ENCODE assay signal across 13 cellular contexts in the genomic region with DNA sequence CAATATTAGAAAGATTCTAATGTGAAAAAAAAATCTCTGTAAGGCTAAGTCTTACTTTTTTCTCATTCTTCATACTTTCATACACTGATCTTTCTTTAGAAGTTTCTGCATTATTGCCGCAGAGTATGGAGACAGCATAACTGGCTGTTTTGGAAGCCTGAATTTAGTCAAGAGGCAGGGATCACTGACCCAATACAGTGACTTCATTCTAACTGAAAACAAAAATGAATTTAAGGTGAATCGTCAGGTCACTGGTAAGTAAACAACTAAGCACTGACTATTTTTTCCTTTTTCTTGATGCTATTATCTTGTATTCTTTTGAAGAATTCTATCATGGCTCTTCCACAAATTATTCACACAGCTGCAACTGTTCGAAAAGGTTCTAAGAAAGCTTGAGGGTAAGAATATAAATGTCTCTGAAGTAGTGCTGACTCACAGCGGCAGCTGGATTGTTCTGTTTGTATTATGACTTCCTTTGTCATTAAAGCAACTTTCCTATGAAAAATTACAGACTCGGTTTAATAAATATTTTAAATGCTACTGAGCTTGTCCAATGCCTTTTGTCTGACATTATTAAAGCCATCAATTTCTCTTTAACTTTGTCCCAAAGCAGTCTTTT.
DNase-seq lines count a peak whose midpoint lies in the region; ATAC-seq, FAIRE-seq and TF ChIP-seq lines count a peak whose summit lies in the region.
"Had no signal": no experiment of that assay in that cellular context is flagged by ENCODE, and none has a peak within 500 bp of the region (broad histone marks: within the 10 kb centered on the region; RNA-seq: fewer than 3 reads in every experiment).

No MANE protein-coding gene starts in this region.

- no peak for FAIRE-seq in GM12878 (lab: Jason Lieb, UNC)

- H3K27me3 ChIP-seq in HUES64 (ENCODE audit: insufficient read depth, low read length) (no peaks in the 10 kb centered on the region), GM12878 (replicated peaks in 1 of 2; ENCODE audit: control insufficient read depth in 2 of 2, insufficient read depth in 2 of 2, low read length in 1 of 2) (no peaks in the 10 kb centered on the region), mesenchymal stem cell (ENCODE audit: control insufficient read depth in 1 of 2, insufficient read depth in 1 of 2, low read length in 2 of 2) (no peaks in the 10 kb centered on the region), stomach (no peaks in the 10 kb centered on the region)
- H3K27me3 ChIP-seq in CD8-positive, alpha-beta T cell (ENCODE audit: insufficient read depth, low read length) = no peaks in the 10 kb centered on the region
- H3K27me3 ChIP-seq: upper lobe of left lung had no signal

- H2AK5ac ChIP-seq in mesenchymal stem cell (ENCODE audit: low read length, severe bottlenecking) = no peak overlapping the region

- no peak overlapping the region for H2BK15ac ChIP-seq in mesenchymal stem cell (ENCODE audit: low read depth, poor library complexity, severe bottlenecking)

- H3K79me1 ChIP-seq in mesenchymal stem cell (replicated peaks; ENCODE audit: low read length, poor library complexity, severe bottlenecking) = no peaks in the 10 kb centered on the region

- no peaks in the 10 kb centered on the region for H3K4me1 Mint-ChIP-seq in CD8-positive, alpha-beta T cell (ENCODE audit: low read depth)
- peaks cover 9% of the 10 kb centered on the region for H3K4me1 Mint-ChIP-seq in mesothelial cell of epicardium
- H3K4me1 Mint-ChIP-seq: activated naive CD8-positive, alpha-beta T cell treated with anti-CD3 and anti-CD28 coated beads, Interleukin-2, amount 10 ng/mL, durations not matched to agents 7 days and 5 days had no signal

- no peak overlapping the region for H3K4me3 Mint-ChIP-seq in CD8-positive, alpha-beta T cell
- H3K4me3 Mint-ChIP-seq in mesothelial cell of epicardium = no peak overlapping the region
- H3K4me3 Mint-ChIP-seq: activated naive CD8-positive, alpha-beta T cell treated with anti-CD3 and anti-CD28 coated beads, Interleukin-2, amount 10 ng/mL, durations not matched to agents 7 days and 5 days had no signal

- POLR2A ChIA-PET in GM12878 (lab: Charles Lee) = no interaction called here
- POLR2A ChIA-PET in CD8-positive, alpha-beta T cell (lab: Charles Lee) = no interaction called here

- no peak overlapping the region for H3K27ac Mint-ChIP-seq in CD8-positive, alpha-beta T cell
- no peak overlapping the region for H3K27ac Mint-ChIP-seq in mesothelial cell of epicardium
- H3K27ac Mint-ChIP-seq: activated naive CD8-positive, alpha-beta T cell treated with anti-CD3 and anti-CD28 coated beads, Interleukin-2, amount 10 ng/mL, durations not matched to agents 7 days and 5 days had no signal

- H2BK5ac ChIP-seq in mesenchymal stem cell (ENCODE audit: low read depth, low read length, poor library complexity, severe bottlenecking) = no peak overlapping the region

- TF ChIP-seq EP300 in GM12878 (IDR thresholded peaks at IDR 0.05; ENCODE audit: borderline replicate concordance in 1 of 2, control insufficient read depth in 1 of 2, low read depth in 2 of 2, low read length in 2 of 2) = 0 out of 4 replicates have a peak, but pooled peaks of 1 of the 2 experiments have one; percentile 6
- TF ChIP-seq EP300 in stomach (IDR thresholded peaks at IDR 0.05) = no peak

- H2BK120ac ChIP-seq in mesenchymal stem cell (ENCODE audit: low read depth, low read length) = no peak overlapping the region

- no peak overlapping the region for H3K14ac ChIP-seq in mesenchymal stem cell (ENCODE audit: low read length in 2 of 2)

- RAD21 ChIA-PET in GM12878 (lab: Charles Lee; ENCODE audit: unreplicated experiment) = interaction anchor here (0.6 to 1.0 kb wide), 3 partner anchors 105 to 175 kb away, joined by 3 read pairs; no protein-coding TSS in a partner anchor

- SMC1A ChIA-PET in GM12878 (lab: Charles Lee; ENCODE audit: uncharacterized antibody, unreplicated experiment) = interaction anchor here (0.7 to 2.1 kb wide), 8 partner anchors 9 to 612 kb away, joined by 3 to 6 read pairs (median 4); no protein-coding TSS in a partner anchor

- H3K4me1 ChIP-seq in HUES64 (ENCODE audit: insufficient read depth, low read length) = peaks cover 16% of the 10 kb centered on the region
- peaks cover 6% of the 10 kb centered on the region; the same call in 1 of the 2 replicates for H3K4me1 ChIP-seq in GM12878 (ENCODE audit: control insufficient read depth, insufficient read depth, low read length)
- no peaks in the 10 kb centered on the region for H3K4me1 ChIP-seq in mesenchymal stem cell (ENCODE audit: control insufficient read depth, insufficient read depth, low read depth, low read length)
- H3K4me1 ChIP-seq in stomach = no peaks in the 10 kb centered on the region
- no peaks in the 10 kb centered on the region for H3K4me1 ChIP-seq in CD8-positive, alpha-beta T cell (ENCODE audit: insufficient read depth, low read length)
- H3K4me1 ChIP-seq: prostate gland, upper lobe of left lung had no signal

- in situ Hi-C loops in GM12878 (cut with MboI) = no loop called here

- intact Hi-C loops in GM12878 (cut with micrococcal nuclease; ENCODE audit: unreplicated experiment) = loop anchor here (10.0 kb wide), 1 partner anchor 270 kb away; no protein-coding TSS in a partner anchor
- intact Hi-C loops in stomach (cut with DNase I; ENCODE audit: low total_unique reads) = no loop called here
- intact Hi-C loops in CD8-positive, alpha-beta T cell (cut with DNase I, micrococcal nuclease) = no loop called here

- H3K36me3 ChIP-seq in HUES64 (ENCODE audit: insufficient read depth, low read length) = no peaks in the 10 kb centered on the region
- H3K36me3 ChIP-seq in GM12878 (ENCODE audit: control insufficient read depth in 2 of 2, insufficient read depth in 2 of 2, low read length in 1 of 2) = no peaks in the 10 kb centered on the region
- no peaks in the 10 kb centered on the region for H3K36me3 ChIP-seq in mesenchymal stem cell (ENCODE audit: control insufficient read depth in 1 of 2, insufficient read depth in 2 of 2, low read depth in 1 of 2, low read length in 2 of 2)
- no peaks in the 10 kb centered on the region for H3K36me3 ChIP-seq in stomach
- H3K36me3 ChIP-seq in CD8-positive, alpha-beta T cell (ENCODE audit: insufficient read depth, low read length) = no peaks in the 10 kb centered on the region
- H3K36me3 ChIP-seq: prostate gland, upper lobe of left lung had no signal

- H3K4me2 ChIP-seq in GM12878 (ENCODE audit: control insufficient read depth, insufficient read depth) = peak overlapping the region; percentile 62
- H3K4me2 ChIP-seq in mesenchymal stem cell (ENCODE audit: low read length, poor library complexity, severe bottlenecking) = no peak overlapping the region

- peak; percentile 17 for DNase-seq in Daoy (ENCODE audit: low read depth)
- DNase-seq in GM12878 (ENCODE audit: low read depth, low spot score) = no peak
- peak; percentile 75 for DNase-seq in mesenchymal stem cell
- DNase-seq in stomach = no peak
- no peak for DNase-seq in CD8-positive, alpha-beta T cell
- no peak for DNase-seq in mesothelial cell of epicardium (ENCODE audit: low spot score in 2 of 2, unreplicated experiment in 2 of 2)
- DNase-seq: activated naive CD8-positive, alpha-beta T cell treated with anti-CD3 and anti-CD28 coated beads, Interleukin-2, amount 10 ng/mL, durations not matched to agents 7 days and 5 days; C1 segment of cervical spinal cord; SIG-M5; upper lobe of left lung had no signal

- CTCF ChIA-PET in GM12878 (lab: Yijun Ruan, JAX) = interaction anchor here (0.5 kb wide), 1 partner anchor 112 kb away, joined by 4 read pairs; no protein-coding TSS in a partner anchor
- CTCF ChIA-PET in CD8-positive, alpha-beta T cell (lab: Charles Lee) = no interaction called here

- no peaks in the 10 kb centered on the region for H3K27me3 Mint-ChIP-seq in CD8-positive, alpha-beta T cell (ENCODE audit: low read depth)
- no peaks in the 10 kb centered on the region for H3K27me3 Mint-ChIP-seq in mesothelial cell of epicardium (ENCODE audit: low read depth)
- H3K27me3 Mint-ChIP-seq: activated naive CD8-positive, alpha-beta T cell treated with anti-CD3 and anti-CD28 coated beads, Interleukin-2, amount 10 ng/mL, durations not matched to agents 7 days and 5 days had no signal

- H3K79me2 ChIP-seq in GM12878 (ENCODE audit: control insufficient read depth, insufficient read depth, low read length) = no peaks in the 10 kb centered on the region

- H3K9me3 ChIP-seq in HUES64 (ENCODE audit: insufficient read depth, low read depth, low read length) (no peaks in the 10 kb centered on the region), GM12878 (replicated peaks; ENCODE audit: control insufficient read depth, insufficient read depth, low read length) (no peaks in the 10 kb centered on the region), mesenchymal stem cell (ENCODE audit: control insufficient read depth, low read length) (no peaks in the 10 kb centered on the region), stomach (no peaks in the 10 kb centered on the region)
- H3K9me3 ChIP-seq in CD8-positive, alpha-beta T cell (ENCODE audit: low read length) = no peaks in the 10 kb centered on the region
- H3K9me3 ChIP-seq: prostate gland, upper lobe of left lung had no signal

- TF ChIP-seq RAD21 in GM12878 (IDR thresholded peaks at IDR 0.05; ENCODE audit: insufficient read depth, low read depth, low read length) = no peak

- H4K20me1 ChIP-seq in GM12878 (ENCODE audit: control insufficient read depth, insufficient read depth) = no peaks in the 10 kb centered on the region

- no peaks in the 10 kb centered on the region for H3K36me3 Mint-ChIP-seq in CD8-positive, alpha-beta T cell
- H3K36me3 Mint-ChIP-seq in mesothelial cell of epicardium = no peaks in the 10 kb centered on the region
- H3K36me3 Mint-ChIP-seq: activated naive CD8-positive, alpha-beta T cell treated with anti-CD3 and anti-CD28 coated beads, Interleukin-2, amount 10 ng/mL, durations not matched to agents 7 days and 5 days had no signal

- H3K9ac ChIP-seq in HUES64 (ENCODE audit: low read depth, low read length) (no peak overlapping the region), GM12878 (ENCODE audit: control insufficient read depth, insufficient read depth, low read length) (peak overlapping the region; percentile 27), mesenchymal stem cell (ENCODE audit: low read length) (no peak overlapping the region)

- H3K18ac ChIP-seq in mesenchymal stem cell (ENCODE audit: low read depth in 1 of 2, low read length in 2 of 2) = no peak overlapping the region

- TSS peak; percentile 95 for BruUV-seq in GM12878 (replicated peaks; lab: Mats Ljungman, UMichigan)

- peak overlapping the region; percentile 21; the same call in 1 of the 2 replicates for H3K27ac ChIP-seq in HUES64 (ENCODE audit: low read depth, low read length)
- peak overlapping the region; percentile 64 for H3K27ac ChIP-seq in GM12878 (ENCODE audit: control insufficient read depth, insufficient read depth)
- H3K27ac ChIP-seq in mesenchymal stem cell (ENCODE audit: low read length, poor library complexity, severe bottlenecking) = peak overlapping the region; percentile 34
- no peak overlapping the region for H3K27ac ChIP-seq in stomach
- H3K27ac ChIP-seq in CD8-positive, alpha-beta T cell (ENCODE audit: low read depth, low read length) = no peak overlapping the region
- H3K27ac ChIP-seq: prostate gland, upper lobe of left lung had no signal

- H4K8ac ChIP-seq in mesenchymal stem cell (ENCODE audit: low read length) = no peak overlapping the region

- peaks cover 5% of the 10 kb centered on the region for H3K9me3 Mint-ChIP-seq in CD8-positive, alpha-beta T cell
- H3K9me3 Mint-ChIP-seq in mesothelial cell of epicardium = no peaks in the 10 kb centered on the region
- H3K9me3 Mint-ChIP-seq: activated naive CD8-positive, alpha-beta T cell treated with anti-CD3 and anti-CD28 coated beads, Interleukin-2, amount 10 ng/mL, durations not matched to agents 7 days and 5 days had no signal

- peak; percentile 73 for ATAC-seq in GM12878
- ATAC-seq in GM21390 (IDR thresholded peaks at IDR 0.05; ENCODE audit: unreplicated experiment) = no peak
- ATAC-seq in CD8-positive, alpha-beta T cell = no peak

- H2AFZ ChIP-seq in GM12878 (ENCODE audit: control insufficient read depth, low read depth, low read length) (peak overlapping the region; percentile 82), mesenchymal stem cell (ENCODE audit: low read depth, low read length) (no peak overlapping the region)

- TF ChIP-seq POLR2A in GM12878 (IDR thresholded peaks at IDR 0.05; ENCODE audit: low read depth, low read length) = no peak
- TF ChIP-seq POLR2A in stomach (IDR thresholded peaks at IDR 0.05) = no peak

- H3K4me3 ChIP-seq in HUES64 (ENCODE audit: low read length) (no peak overlapping the region), GM12878 (0 out of 2 replicates have a peak overlapping the region, but pooled peaks have one; percentile 25), mesenchymal stem cell (ENCODE audit: insufficient read depth in 1 of 2, low read depth in 1 of 2, low read length in 2 of 2) (no peak overlapping the region), stomach (no peak overlapping the region)
- H3K4me3 ChIP-seq in CD8-positive, alpha-beta T cell (ENCODE audit: low read depth, low read length) = no peak overlapping the region
- H3K4me3 ChIP-seq: prostate gland, upper lobe of left lung had no signal

- no peak overlapping the region for H4K91ac ChIP-seq in mesenchymal stem cell (ENCODE audit: low read length)

- no peak overlapping the region for H3K4ac ChIP-seq in mesenchymal stem cell (ENCODE audit: low read depth in 1 of 2, low read length in 2 of 2)

- H2BK12ac ChIP-seq in mesenchymal stem cell (ENCODE audit: low read length in 2 of 2) = no peak overlapping the region

- no peak for TF ChIP-seq CTCF in GM12878 (IDR thresholded peaks at IDR 0.05 in 2 of 3, conservative IDR thresholded peaks at IDR 0.05 in 1 of 3; ENCODE audit: control insufficient read depth in 2 of 3, extremely low read depth in 1 of 3, insufficient read depth in 1 of 3, low read depth in 3 of 3, low read length in 3 of 3)
- no peak for TF ChIP-seq CTCF in stomach (IDR thresholded peaks at IDR 0.05)
- TF ChIP-seq CTCF in CD8-positive, alpha-beta T cell (IDR thresholded peaks at IDR 0.05) = no peak
- no peak for TF ChIP-seq CTCF in mesothelial cell of epicardium (IDR thresholded peaks at IDR 0.05; ENCODE audit: unreplicated experiment)

- H3K23ac ChIP-seq in mesenchymal stem cell (ENCODE audit: low read length in 2 of 2) = no peak overlapping the region

- WGBS in HUES64 = 64% methylated on average over 3 of the region's 5 CpGs
- WGBS in GM12878 (ENCODE audit: insufficient coverage, insufficient replicate concordance, low lambda C conversion rate, missing lambda C conversion rate) = 20% methylated on average over 5 of the region's 5 CpGs
- 7% methylated on average over 2 of the region's 5 CpGs for WGBS in mesenchymal stem cell
- 34 to 52% (median 47%) methylated on average over 5 of the region's 5 CpGs for WGBS in stomach, 5 donors

Comparison
In these comparisons a context has a peak if more than half of its experiments do, and no peak if none do; other contexts are left out.
1. DNase-seq: peak in Daoy (single experiment) and mesenchymal stem cell (single experiment); none in GM12878 (single experiment), stomach (single experiment), CD8-positive, alpha-beta T cell (0 of 7) and mesothelial cell of epicardium (0 of 2).
2. H3K27ac ChIP-seq: peak in HUES64 (single experiment), GM12878 (single experiment) and mesenchymal stem cell (single experiment); none in stomach (0 of 5) and CD8-positive, alpha-beta T cell (single experiment).